Comparison of ENCODE assay signal across 37 cellular contexts in the genomic region with DNA sequence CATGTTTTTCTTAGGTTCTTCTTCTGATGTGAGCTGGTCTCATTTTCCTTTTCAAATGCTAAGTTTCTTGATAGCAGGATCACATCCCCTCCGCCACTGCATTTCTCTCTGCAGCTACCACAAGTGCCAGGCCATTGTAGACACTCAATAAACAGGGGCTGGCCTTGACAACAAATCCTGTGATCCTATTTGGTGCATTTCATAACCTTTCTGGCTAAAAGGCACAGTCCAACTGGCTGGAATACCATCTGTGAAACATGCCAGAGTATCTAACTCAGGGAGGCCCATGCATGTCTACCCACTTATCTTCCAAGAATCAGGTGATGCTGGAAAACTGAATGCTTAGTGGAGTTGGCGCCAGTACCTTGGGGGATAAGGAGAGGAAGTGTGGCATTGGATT.
"Had no signal": no experiment of that assay in that cellular context is flagged by ENCODE, and none has a peak within 500 bp of the region (broad histone marks: within the 10 kb centered on the region; RNA-seq: fewer than 3 reads in every experiment).

No MANE protein-coding gene starts in this region.

- H3K36me3 ChIP-seq: adrenal gland, brain microvascular endothelial cell, breast epithelium, WERI-Rb-1 had no signal

- H3K27me3 Mint-ChIP-seq: activated CD4-positive, alpha-beta memory T cell treated with anti-CD3 and anti-CD28 coated beads, Interleukin-2, amount 10 ng/mL, durations not matched to agents 7 days and 5 days; activated CD4-positive, alpha-beta T cell treated with anti-CD3 and anti-CD28 coated beads, Interleukin-2, amount 10 ng/mL, durations not matched to agents 7 days and 5 days; activated CD8-positive, alpha-beta memory T cell treated with anti-CD3 and anti-CD28 coated beads, Interleukin-2, amount 10 ng/mL, durations not matched to agents 7 days and 5 days; activated naive CD4-positive, alpha-beta T cell treated with anti-CD3 and anti-CD28 coated beads, Interleukin-2, amount 10 ng/mL, durations not matched to agents 7 days and 5 days had no signal

- FAIRE-seq: astrocyte, TTC549 had no signal

- H3K4me3 ChIP-seq: adrenal gland, body of pancreas, breast epithelium had no signal

- H3K4me1 ChIP-seq: adrenal gland, body of pancreas, breast epithelium had no signal

- H3K4me3 Mint-ChIP-seq: activated CD4-positive, alpha-beta memory T cell treated with anti-CD3 and anti-CD28 coated beads, Interleukin-2, amount 10 ng/mL, durations not matched to agents 7 days and 5 days; activated CD4-positive, alpha-beta T cell treated with anti-CD3 and anti-CD28 coated beads for 36 hours; activated CD4-positive, alpha-beta T cell treated with anti-CD3 and anti-CD28 coated beads, Interleukin-2, amount 10 ng/mL, durations not matched to agents 7 days and 5 days; activated CD8-positive, alpha-beta memory T cell treated with anti-CD3 and anti-CD28 coated beads, Interleukin-2, amount 10 ng/mL, durations not matched to agents 7 days and 5 days; activated CD8-positive, alpha-beta T cell treated with anti-CD3 and anti-CD28 coated beads, Interleukin-2, amount 10 ng/mL, durations not matched to agents 7 days and 5 days; activated naive CD4-positive, alpha-beta T cell treated with anti-CD3 and anti-CD28 coated beads, Interleukin-2, amount 10 ng/mL, durations not matched to agents 7 days and 5 days; activated naive CD4-positive, alpha-beta T cell treated with anti-CD3 and anti-CD28 coated beads, Interleukin-2, amount 50 U/mL, for 24 hours; activated naive CD8-positive, alpha-beta T cell; activated T-cell treated with anti-CD3 and anti-CD28 coated beads, Interleukin-2, amount 50 U/mL, for 24 hours; T-helper 1 cell treated with Interleukin-12 subunit alpha and Interleukin-12 subunit beta and Interleukin-4 antibody, amounts not matched to agents 30 μg/mL and 1 μg/mL, for 36 hours; T-helper 2 cell treated with Interferon-gamma antibody and Interleukin-4, amounts not matched to agents 5 μg/mL and 100 μg/mL, for 36 hours; WTC11 had no signal

- ATAC-seq: activated CD4-positive, alpha-beta T cell treated with anti-CD3 and anti-CD28 coated beads for 36 hours; activated CD4-positive, CD25-positive, alpha-beta regulatory T cell treated with anti-CD3 and anti-CD28 coated beads, Interleukin-2, amount 50 U/mL, for 24 hours; activated CD8-positive, alpha-beta memory T cell treated with anti-CD3 and anti-CD28 coated beads, Interleukin-2, amount 10 ng/mL, durations not matched to agents 7 days and 5 days; activated CD8-positive, alpha-beta T cell treated with anti-CD3 and anti-CD28 coated beads, Interleukin-2, amount 10 ng/mL, durations not matched to agents 7 days and 5 days; body of pancreas had no signal

- DNase-seq: activated CD4-positive, alpha-beta memory T cell treated with anti-CD3 and anti-CD28 coated beads, Interleukin-2, amount 10 ng/mL, durations not matched to agents 7 days and 5 days; activated CD4-positive, alpha-beta T cell treated with anti-CD3 and anti-CD28 coated beads for 1 hour; activated CD4-positive, alpha-beta T cell treated with anti-CD3 and anti-CD28 coated beads for 36 hours; activated CD4-positive, alpha-beta T cell treated with anti-CD3 and anti-CD28 coated beads for 48 hours; activated CD4-positive, alpha-beta T cell treated with anti-CD3 and anti-CD28 coated beads, Interleukin-2, amount 10 ng/mL, durations not matched to agents 7 days and 5 days; activated CD4-positive, alpha-beta T cell treated with anti-CD3 and anti-CD28 coated beads, Interleukin-2, amount 50 U/mL, for 48 hours; activated CD4-positive, CD25-positive, alpha-beta regulatory T cell; activated CD8-positive, alpha-beta memory T cell treated with anti-CD3 and anti-CD28 coated beads for 24 hours; activated CD8-positive, alpha-beta memory T cell treated with anti-CD3 and anti-CD28 coated beads, Interleukin-2, amount 10 ng/mL, durations not matched to agents 7 days and 5 days; activated CD8-positive, alpha-beta memory T cell treated with anti-CD3 and anti-CD28 coated beads, Interleukin-2, amount 50 U/mL, for 48 hours; activated CD8-positive, alpha-beta T cell treated with anti-CD3 and anti-CD28 coated beads, Interleukin-2, amount 10 ng/mL, durations not matched to agents 7 days and 5 days; activated effector memory CD4-positive, alpha-beta T cell treated with Interleukin-2 at 50 U/mL for 16 hours; activated gamma-delta T cell; activated naive CD4-positive, alpha-beta T cell treated with anti-CD3 and anti-CD28 coated beads, Interleukin-2, amount 10 ng/mL, durations not matched to agents 7 days and 5 days; activated naive CD4-positive, alpha-beta T cell treated with Interleukin-2 at 50 U/mL for 16 hours; activated T-cell treated with anti-CD3 and anti-CD28 coated beads, Interleukin-2, amount 50 U/mL, for 24 hours; activated T-cell treated with anti-CD3 and anti-CD28 coated beads, Interleukin-2, amount 50 U/mL, for 48 hours; adrenal gland; amniotic stem cell; aorta; body of pancreas; brain microvascular endothelial cell; central memory CD4-positive, alpha-beta T cell; T-helper 1 cell; T-helper 2 cell; T-helper 9 cell; WERI-Rb-1 had no signal

- H3K9me3 ChIP-seq: adrenal gland, body of pancreas had no signal

- H3K27ac ChIP-seq: adrenal gland, body of pancreas, brain microvascular endothelial cell, breast epithelium, WERI-Rb-1 had no signal

- H3K36me3 Mint-ChIP-seq: activated CD8-positive, alpha-beta memory T cell treated with anti-CD3 and anti-CD28 coated beads, Interleukin-2, amount 10 ng/mL, durations not matched to agents 7 days and 5 days; activated naive CD4-positive, alpha-beta T cell treated with anti-CD3 and anti-CD28 coated beads, Interleukin-2, amount 10 ng/mL, durations not matched to agents 7 days and 5 days; activated naive CD4-positive, alpha-beta T cell treated with anti-CD3 and anti-CD28 coated beads, Interleukin-2, amount 50 U/mL, for 24 hours; activated naive CD8-positive, alpha-beta T cell; WTC11 had no signal

- H3K4me1 Mint-ChIP-seq: activated CD4-positive, alpha-beta memory T cell treated with anti-CD3 and anti-CD28 coated beads, Interleukin-2, amount 10 ng/mL, durations not matched to agents 7 days and 5 days; activated CD4-positive, alpha-beta T cell treated with anti-CD3 and anti-CD28 coated beads for 36 hours; activated CD4-positive, alpha-beta T cell treated with anti-CD3 and anti-CD28 coated beads, Interleukin-2, amount 10 ng/mL, durations not matched to agents 7 days and 5 days; activated CD8-positive, alpha-beta memory T cell treated with anti-CD3 and anti-CD28 coated beads, Interleukin-2, amount 10 ng/mL, durations not matched to agents 7 days and 5 days; activated naive CD4-positive, alpha-beta T cell treated with anti-CD3 and anti-CD28 coated beads, Interleukin-2, amount 10 ng/mL, durations not matched to agents 7 days and 5 days; activated naive CD4-positive, alpha-beta T cell treated with anti-CD3 and anti-CD28 coated beads, Interleukin-2, amount 50 U/mL, for 24 hours had no signal

- H3K27ac Mint-ChIP-seq: activated CD4-positive, alpha-beta memory T cell treated with anti-CD3 and anti-CD28 coated beads, Interleukin-2, amount 10 ng/mL, durations not matched to agents 7 days and 5 days; activated CD4-positive, alpha-beta T cell treated with anti-CD3 and anti-CD28 coated beads for 36 hours; activated CD4-positive, alpha-beta T cell treated with anti-CD3 and anti-CD28 coated beads, Interleukin-2, amount 10 ng/mL, durations not matched to agents 7 days and 5 days; activated CD8-positive, alpha-beta memory T cell treated with anti-CD3 and anti-CD28 coated beads, Interleukin-2, amount 10 ng/mL, durations not matched to agents 7 days and 5 days; activated CD8-positive, alpha-beta T cell treated with anti-CD3 and anti-CD28 coated beads, Interleukin-2, amount 10 ng/mL, durations not matched to agents 7 days and 5 days; activated naive CD4-positive, alpha-beta T cell treated with anti-CD3 and anti-CD28 coated beads, Interleukin-2, amount 10 ng/mL, durations not matched to agents 7 days and 5 days; activated naive CD4-positive, alpha-beta T cell treated with anti-CD3 and anti-CD28 coated beads, Interleukin-2, amount 50 U/mL, for 24 hours; activated naive CD8-positive, alpha-beta T cell; activated T-cell treated with anti-CD3 and anti-CD28 coated beads, Interleukin-2, amount 50 U/mL, for 24 hours; activated T-helper 2 cell treated with anti-CD3 and anti-CD28 coated beads, Interferon-gamma antibody, Interleukin-2, Interleukin-4, amounts not matched to agents 10 μg/mL and 5 μg/mL and 100 μg/mL, durations not matched to agents 14 hours and 24 hours and 36 hours; T-helper 1 cell treated with Interleukin-12 subunit alpha and Interleukin-12 subunit beta and Interleukin-4 antibody, amounts not matched to agents 30 μg/mL and 1 μg/mL, for 36 hours; T-helper 2 cell treated with Interferon-gamma antibody and Interleukin-4, amounts not matched to agents 5 μg/mL and 100 μg/mL, for 36 hours; WTC11 had no signal

- H3K9me3 Mint-ChIP-seq: activated naive CD4-positive, alpha-beta T cell treated with anti-CD3 and anti-CD28 coated beads, Interleukin-2, amount 50 U/mL, for 24 hours; activated T-cell treated with anti-CD3 and anti-CD28 coated beads, Interleukin-2, amount 50 U/mL, for 24 hours had no signal

- H3K27me3 ChIP-seq: adrenal gland, body of pancreas, brain microvascular endothelial cell, breast epithelium had no signal
